In the genomic region with DNA sequence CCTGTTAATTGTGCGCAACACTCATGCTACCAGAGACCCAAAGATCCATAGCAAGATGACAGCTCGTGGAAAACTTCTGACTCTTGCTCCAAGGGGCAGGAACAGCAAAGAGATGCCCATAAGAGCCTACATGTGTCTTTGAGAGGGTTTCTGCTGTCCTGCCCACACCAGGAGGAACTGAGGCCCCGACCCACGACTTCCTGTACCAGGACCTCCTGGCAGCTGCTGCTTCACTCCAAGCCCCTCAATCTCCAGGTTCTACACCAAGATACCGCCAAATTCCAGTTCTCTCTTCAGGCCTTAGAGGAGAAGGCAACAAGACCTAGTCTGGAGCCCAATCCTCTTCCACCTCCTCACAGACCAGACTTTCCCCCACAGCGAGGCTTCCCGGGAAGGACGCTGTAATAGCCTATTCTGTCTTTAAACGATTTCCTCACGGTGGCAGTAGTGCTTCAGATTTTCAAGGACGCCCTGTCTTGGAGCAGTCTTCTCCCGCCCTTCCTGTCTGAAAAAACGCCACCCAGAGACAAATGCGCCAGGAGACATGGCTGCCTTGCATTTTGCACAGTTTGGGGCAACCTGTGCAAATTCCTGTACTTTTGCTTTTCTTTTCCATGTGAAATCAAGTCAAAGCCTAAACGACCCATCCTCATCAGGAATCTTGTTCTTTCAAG, we compare ENCODE assay signal across 1 cellular context.
A peak's percentile ranks its signal among the peaks of the same experiment; 100 is the strongest.
TF ChIP-seq lines count a peak whose summit lies in the region.

No MANE protein-coding gene starts in this region.

TF ChIP-seq in GM12878, 131 proteins besides CTCF, POLR2A, EP300 and RAD21 (continued from another document and continues in another):
- TF ChIP-seq, protein P1, sequence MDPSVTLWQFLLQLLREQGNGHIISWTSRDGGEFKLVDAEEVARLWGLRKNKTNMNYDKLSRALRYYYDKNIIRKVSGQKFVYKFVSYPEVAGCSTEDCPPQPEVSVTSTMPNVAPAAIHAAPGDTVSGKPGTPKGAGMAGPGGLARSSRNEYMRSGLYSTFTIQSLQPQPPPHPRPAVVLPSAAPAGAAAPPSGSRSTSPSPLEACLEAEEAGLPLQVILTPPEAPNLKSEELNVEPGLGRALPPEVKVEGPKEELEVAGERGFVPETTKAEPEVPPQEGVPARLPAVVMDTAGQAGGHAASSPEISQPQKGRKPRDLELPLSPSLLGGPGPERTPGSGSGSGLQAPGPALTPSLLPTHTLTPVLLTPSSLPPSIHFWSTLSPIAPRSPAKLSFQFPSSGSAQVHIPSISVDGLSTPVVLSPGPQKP (IDR thresholded peaks at IDR 0.05; ENCODE audit: low read depth, low read length) = no peak
- TF ChIP-seq FOS (IDR thresholded peaks at IDR 0.05; ENCODE audit: borderline replicate concordance, extremely low read depth, insufficient read length) (no peak), MEF2B (IDR thresholded peaks at IDR 0.05; ENCODE audit: partially characterized antibody, poor library complexity, severe bottlenecking) (no peak), BRCA1 (IDR thresholded peaks at IDR 0.05; ENCODE audit: low read depth, low read length) (no peak), LARP7 (IDR thresholded peaks at IDR 0.05) (no peak), GATAD2B (conservative IDR thresholded peaks at IDR 0.05; ENCODE audit: low read depth) (no peak), RB1 (IDR thresholded peaks at IDR 0.05; ENCODE audit: borderline replicate concordance) (no peak), CHD1 (IDR thresholded peaks at IDR 0.05; ENCODE audit: low read depth, low read length) (no peak), SMAD5 (IDR thresholded peaks at IDR 0.05; ENCODE audit: low read depth) (no peak), BACH1 (IDR thresholded peaks at IDR 0.05; ENCODE audit: borderline replicate concordance) (no peak), ZBED1 (IDR thresholded peaks at IDR 0.05; ENCODE audit: borderline replicate concordance) (peak; percentile 69; the same call in 1 of the 2 replicates), RBBP5 (conservative IDR thresholded peaks at IDR 0.05) (no peak), ZNF217 (IDR thresholded peaks at IDR 0.05) (no peak), ASH2L (IDR thresholded peaks at IDR 0.05; ENCODE audit: borderline replicate concordance, low read depth) (no peak), EED (IDR thresholded peaks at IDR 0.05; ENCODE audit: low read depth) (0 out of 2 replicates have a peak, but pooled peaks have one; percentile 21), GABPA (IDR thresholded peaks at IDR 0.05; ENCODE audit: low read depth) (peak; percentile 35; the same call in 1 of the 2 replicates), KLF5 (IDR thresholded peaks at IDR 0.05; ENCODE audit: partially characterized antibody) (peak; percentile 22), ZZZ3 (IDR thresholded peaks at IDR 0.05; ENCODE audit: control insufficient read depth, insufficient read length, low read depth) (no peak), NRF1 (conservative IDR thresholded peaks at IDR 0.05; ENCODE audit: low read depth, low read length) (no peak)
- TF ChIP-seq, protein P2, sequence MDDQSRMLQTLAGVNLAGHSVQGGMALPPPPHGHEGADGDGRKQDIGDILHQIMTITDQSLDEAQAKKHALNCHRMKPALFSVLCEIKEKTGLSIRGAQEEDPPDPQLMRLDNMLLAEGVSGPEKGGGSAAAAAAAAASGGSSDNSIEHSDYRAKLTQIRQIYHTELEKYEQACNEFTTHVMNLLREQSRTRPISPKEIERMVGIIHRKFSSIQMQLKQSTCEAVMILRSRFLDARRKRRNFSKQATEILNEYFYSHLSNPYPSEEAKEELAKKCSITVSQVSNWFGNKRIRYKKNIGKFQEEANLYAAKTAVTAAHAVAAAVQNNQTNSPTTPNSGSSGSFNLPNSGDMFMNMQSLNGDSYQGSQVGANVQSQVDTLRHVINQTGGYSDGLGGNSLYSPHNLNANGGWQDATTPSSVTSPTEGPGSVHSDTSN (IDR thresholded peaks at IDR 0.05; ENCODE audit: insufficient replicate concordance, low read depth, low read length) = no peak
- TF ChIP-seq, protein P3, sequence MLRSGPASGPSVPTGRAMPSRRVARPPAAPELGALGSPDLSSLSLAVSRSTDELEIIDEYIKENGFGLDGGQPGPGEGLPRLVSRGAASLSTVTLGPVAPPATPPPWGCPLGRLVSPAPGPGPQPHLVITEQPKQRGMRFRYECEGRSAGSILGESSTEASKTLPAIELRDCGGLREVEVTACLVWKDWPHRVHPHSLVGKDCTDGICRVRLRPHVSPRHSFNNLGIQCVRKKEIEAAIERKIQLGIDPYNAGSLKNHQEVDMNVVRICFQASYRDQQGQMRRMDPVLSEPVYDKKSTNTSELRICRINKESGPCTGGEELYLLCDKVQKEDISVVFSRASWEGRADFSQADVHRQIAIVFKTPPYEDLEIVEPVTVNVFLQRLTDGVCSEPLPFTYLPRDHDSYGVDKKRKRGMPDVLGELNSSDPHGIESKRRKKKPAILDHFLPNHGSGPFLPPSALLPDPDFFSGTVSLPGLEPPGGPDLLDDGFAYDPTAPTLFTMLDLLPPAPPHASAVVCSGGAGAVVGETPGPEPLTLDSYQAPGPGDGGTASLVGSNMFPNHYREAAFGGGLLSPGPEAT (IDR thresholded peaks at IDR 0.05; ENCODE audit: low read depth) = peak; percentile 34; the same call in 1 of the 2 replicates
- TF ChIP-seq, protein P4, sequence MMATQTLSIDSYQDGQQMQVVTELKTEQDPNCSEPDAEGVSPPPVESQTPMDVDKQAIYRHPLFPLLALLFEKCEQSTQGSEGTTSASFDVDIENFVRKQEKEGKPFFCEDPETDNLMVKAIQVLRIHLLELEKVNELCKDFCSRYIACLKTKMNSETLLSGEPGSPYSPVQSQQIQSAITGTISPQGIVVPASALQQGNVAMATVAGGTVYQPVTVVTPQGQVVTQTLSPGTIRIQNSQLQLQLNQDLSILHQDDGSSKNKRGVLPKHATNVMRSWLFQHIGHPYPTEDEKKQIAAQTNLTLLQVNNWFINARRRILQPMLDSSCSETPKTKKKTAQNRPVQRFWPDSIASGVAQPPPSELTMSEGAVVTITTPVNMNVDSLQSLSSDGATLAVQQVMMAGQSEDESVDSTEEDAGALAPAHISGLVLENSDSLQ (IDR thresholded peaks at IDR 0.05) = no peak
- TF ChIP-seq, protein P5, sequence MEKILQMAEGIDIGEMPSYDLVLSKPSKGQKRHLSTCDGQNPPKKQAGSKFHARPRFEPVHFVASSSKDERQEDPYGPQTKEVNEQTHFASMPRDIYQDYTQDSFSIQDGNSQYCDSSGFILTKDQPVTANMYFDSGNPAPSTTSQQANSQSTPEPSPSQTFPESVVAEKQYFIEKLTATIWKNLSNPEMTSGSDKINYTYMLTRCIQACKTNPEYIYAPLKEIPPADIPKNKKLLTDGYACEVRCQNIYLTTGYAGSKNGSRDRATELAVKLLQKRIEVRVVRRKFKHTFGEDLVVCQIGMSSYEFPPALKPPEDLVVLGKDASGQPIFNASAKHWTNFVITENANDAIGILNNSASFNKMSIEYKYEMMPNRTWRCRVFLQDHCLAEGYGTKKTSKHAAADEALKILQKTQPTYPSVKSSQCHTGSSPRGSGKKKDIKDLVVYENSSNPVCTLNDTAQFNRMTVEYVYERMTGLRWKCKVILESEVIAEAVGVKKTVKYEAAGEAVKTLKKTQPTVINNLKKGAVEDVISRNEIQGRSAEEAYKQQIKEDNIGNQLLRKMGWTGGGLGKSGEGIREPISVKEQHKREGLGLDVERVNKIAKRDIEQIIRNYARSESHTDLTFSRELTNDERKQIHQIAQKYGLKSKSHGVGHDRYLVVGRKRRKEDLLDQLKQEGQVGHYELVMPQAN (conservative IDR thresholded peaks at IDR 0.05) = no peak
- TF ChIP-seq, protein P6, sequence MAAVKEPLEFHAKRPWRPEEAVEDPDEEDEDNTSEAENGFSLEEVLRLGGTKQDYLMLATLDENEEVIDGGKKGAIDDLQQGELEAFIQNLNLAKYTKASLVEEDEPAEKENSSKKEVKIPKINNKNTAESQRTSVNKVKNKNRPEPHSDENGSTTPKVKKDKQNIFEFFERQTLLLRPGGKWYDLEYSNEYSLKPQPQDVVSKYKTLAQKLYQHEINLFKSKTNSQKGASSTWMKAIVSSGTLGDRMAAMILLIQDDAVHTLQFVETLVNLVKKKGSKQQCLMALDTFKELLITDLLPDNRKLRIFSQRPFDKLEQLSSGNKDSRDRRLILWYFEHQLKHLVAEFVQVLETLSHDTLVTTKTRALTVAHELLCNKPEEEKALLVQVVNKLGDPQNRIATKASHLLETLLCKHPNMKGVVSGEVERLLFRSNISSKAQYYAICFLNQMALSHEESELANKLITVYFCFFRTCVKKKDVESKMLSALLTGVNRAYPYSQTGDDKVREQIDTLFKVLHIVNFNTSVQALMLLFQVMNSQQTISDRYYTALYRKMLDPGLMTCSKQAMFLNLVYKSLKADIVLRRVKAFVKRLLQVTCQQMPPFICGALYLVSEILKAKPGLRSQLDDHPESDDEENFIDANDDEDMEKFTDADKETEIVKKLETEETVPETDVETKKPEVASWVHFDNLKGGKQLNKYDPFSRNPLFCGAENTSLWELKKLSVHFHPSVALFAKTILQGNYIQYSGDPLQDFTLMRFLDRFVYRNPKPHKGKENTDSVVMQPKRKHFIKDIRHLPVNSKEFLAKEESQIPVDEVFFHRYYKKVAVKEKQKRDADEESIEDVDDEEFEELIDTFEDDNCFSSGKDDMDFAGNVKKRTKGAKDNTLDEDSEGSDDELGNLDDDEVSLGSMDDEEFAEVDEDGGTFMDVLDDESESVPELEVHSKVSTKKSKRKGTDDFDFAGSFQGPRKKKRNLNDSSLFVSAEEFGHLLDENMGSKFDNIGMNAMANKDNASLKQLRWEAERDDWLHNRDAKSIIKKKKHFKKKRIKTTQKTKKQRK (IDR thresholded peaks at IDR 0.05; ENCODE audit: low read depth, low read length) = no peak
- TF ChIP-seq, protein P7, sequence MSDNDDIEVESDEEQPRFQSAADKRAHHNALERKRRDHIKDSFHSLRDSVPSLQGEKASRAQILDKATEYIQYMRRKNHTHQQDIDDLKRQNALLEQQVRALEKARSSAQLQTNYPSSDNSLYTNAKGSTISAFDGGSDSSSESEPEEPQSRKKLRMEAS (IDR thresholded peaks at IDR 0.05; ENCODE audit: low read depth, low read length) = peak; percentile 29; the same call in 1 of the 2 replicates
- TF ChIP-seq, protein P8, sequence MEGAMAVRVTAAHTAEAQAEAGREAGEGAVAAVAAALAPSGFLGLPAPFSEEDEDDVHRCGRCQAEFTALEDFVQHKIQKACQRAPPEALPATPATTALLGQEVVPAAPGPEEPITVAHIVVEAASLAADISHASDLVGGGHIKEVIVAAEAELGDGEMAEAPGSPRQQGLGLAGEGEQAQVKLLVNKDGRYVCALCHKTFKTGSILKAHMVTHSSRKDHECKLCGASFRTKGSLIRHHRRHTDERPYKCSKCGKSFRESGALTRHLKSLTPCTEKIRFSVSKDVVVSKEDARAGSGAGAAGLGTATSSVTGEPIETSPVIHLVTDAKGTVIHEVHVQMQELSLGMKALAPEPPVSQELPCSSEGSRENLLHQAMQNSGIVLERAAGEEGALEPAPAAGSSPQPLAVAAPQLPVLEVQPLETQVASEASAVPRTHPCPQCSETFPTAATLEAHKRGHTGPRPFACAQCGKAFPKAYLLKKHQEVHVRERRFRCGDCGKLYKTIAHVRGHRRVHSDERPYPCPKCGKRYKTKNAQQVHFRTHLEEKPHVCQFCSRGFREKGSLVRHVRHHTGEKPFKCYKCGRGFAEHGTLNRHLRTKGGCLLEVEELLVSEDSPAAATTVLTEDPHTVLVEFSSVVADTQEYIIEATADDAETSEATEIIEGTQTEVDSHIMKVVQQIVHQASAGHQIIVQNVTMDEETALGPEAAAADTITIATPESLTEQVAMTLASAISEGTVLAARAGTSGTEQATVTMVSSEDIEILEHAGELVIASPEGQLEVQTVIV (IDR thresholded peaks at IDR 0.05; ENCODE audit: borderline replicate concordance, partially characterized antibody) = no peak
- TF ChIP-seq, protein P9, sequence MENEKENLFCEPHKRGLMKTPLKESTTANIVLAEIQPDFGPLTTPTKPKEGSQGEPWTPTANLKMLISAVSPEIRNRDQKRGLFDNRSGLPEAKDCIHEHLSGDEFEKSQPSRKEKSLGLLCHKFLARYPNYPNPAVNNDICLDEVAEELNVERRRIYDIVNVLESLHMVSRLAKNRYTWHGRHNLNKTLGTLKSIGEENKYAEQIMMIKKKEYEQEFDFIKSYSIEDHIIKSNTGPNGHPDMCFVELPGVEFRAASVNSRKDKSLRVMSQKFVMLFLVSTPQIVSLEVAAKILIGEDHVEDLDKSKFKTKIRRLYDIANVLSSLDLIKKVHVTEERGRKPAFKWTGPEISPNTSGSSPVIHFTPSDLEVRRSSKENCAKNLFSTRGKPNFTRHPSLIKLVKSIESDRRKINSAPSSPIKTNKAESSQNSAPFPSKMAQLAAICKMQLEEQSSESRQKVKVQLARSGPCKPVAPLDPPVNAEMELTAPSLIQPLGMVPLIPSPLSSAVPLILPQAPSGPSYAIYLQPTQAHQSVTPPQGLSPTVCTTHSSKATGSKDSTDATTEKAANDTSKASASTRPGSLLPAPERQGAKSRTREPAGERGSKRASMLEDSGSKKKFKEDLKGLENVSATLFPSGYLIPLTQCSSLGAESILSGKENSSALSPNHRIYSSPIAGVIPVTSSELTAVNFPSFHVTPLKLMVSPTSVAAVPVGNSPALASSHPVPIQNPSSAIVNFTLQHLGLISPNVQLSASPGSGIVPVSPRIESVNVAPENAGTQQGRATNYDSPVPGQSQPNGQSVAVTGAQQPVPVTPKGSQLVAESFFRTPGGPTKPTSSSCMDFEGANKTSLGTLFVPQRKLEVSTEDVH (IDR thresholded peaks at IDR 0.05; ENCODE audit: low read depth, partially characterized antibody) = no peak
- TF ChIP-seq, protein P10, sequence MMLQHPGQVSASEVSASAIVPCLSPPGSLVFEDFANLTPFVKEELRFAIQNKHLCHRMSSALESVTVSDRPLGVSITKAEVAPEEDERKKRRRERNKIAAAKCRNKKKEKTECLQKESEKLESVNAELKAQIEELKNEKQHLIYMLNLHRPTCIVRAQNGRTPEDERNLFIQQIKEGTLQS (IDR thresholded peaks at IDR 0.05; ENCODE audit: borderline replicate concordance, extremely low read depth, low read depth, low read length) = no peak
- TF ChIP-seq, protein P11, sequence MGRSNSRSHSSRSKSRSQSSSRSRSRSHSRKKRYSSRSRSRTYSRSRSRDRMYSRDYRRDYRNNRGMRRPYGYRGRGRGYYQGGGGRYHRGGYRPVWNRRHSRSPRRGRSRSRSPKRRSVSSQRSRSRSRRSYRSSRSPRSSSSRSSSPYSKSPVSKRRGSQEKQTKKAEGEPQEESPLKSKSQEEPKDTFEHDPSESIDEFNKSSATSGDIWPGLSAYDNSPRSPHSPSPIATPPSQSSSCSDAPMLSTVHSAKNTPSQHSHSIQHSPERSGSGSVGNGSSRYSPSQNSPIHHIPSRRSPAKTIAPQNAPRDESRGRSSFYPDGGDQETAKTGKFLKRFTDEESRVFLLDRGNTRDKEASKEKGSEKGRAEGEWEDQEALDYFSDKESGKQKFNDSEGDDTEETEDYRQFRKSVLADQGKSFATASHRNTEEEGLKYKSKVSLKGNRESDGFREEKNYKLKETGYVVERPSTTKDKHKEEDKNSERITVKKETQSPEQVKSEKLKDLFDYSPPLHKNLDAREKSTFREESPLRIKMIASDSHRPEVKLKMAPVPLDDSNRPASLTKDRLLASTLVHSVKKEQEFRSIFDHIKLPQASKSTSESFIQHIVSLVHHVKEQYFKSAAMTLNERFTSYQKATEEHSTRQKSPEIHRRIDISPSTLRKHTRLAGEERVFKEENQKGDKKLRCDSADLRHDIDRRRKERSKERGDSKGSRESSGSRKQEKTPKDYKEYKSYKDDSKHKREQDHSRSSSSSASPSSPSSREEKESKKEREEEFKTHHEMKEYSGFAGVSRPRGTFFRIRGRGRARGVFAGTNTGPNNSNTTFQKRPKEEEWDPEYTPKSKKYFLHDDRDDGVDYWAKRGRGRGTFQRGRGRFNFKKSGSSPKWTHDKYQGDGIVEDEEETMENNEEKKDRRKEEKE (IDR thresholded peaks at IDR 0.05) = no peak
- TF ChIP-seq, protein P12, sequence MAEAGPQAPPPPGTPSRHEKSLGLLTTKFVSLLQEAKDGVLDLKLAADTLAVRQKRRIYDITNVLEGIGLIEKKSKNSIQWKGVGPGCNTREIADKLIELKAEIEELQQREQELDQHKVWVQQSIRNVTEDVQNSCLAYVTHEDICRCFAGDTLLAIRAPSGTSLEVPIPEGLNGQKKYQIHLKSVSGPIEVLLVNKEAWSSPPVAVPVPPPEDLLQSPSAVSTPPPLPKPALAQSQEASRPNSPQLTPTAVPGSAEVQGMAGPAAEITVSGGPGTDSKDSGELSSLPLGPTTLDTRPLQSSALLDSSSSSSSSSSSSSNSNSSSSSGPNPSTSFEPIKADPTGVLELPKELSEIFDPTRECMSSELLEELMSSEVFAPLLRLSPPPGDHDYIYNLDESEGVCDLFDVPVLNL (IDR thresholded peaks at IDR 0.05; ENCODE audit: low read depth, low read length) = no peak
